ENCODE assay signal across 8 cellular contexts in genomic region chr11:70397983-70398833, GRCh38. TPM values are rescaled to one million over a fixed set of nuclear protein-coding genes. Genes with fewer than 3 reads are reported as not detected.
DNase-seq lines count a peak whose midpoint lies in the region; ATAC-seq, FAIRE-seq and TF ChIP-seq lines count a peak whose summit lies in the region.

Gene CTTN, plus strand, starts transcription at chr11:70398529. Its CDS starts 8,769 bp downstream, at chr11:70407298.

- no peaks in the 10 kb centered on the region for H3K9me3 Mint-ChIP-seq in activated CD4-positive, alpha-beta T cell treated with anti-CD3 and anti-CD28 coated beads for 36 hours (ENCODE audit: low read depth)

- no peaks in the 10 kb centered on the region for H3K9me3 ChIP-seq in keratinocyte (ENCODE audit: control insufficient read depth, low read depth, low read length)

- intact Hi-C loops in activated CD4-positive, alpha-beta T cell treated with anti-CD3 and anti-CD28 coated beads for 36 hours (cut with DNase I, micrococcal nuclease): loop anchor here (1.0 to 10.0 kb wide), 7 partner anchors 33 to 1389 kb away; partner anchors contain the start of genes FADD (in 1 of the 2), LTO1 (in 1 of the 2), NADSYN1 (in 1 of the 2) and PPFIA1 (in 1 of the 2)

- peaks cover 74% of the 10 kb centered on the region for H3K79me2 ChIP-seq in keratinocyte (ENCODE audit: control insufficient read depth, insufficient read depth, low read length)

- H3K4me3 Mint-ChIP-seq in activated CD4-positive, alpha-beta T cell treated with anti-CD3 and anti-CD28 coated beads for 36 hours: peak within 1 kb of the TSS; percentile 88

- peak within 1 kb of the TSS; percentile 97 for H3K9ac ChIP-seq in keratinocyte (ENCODE audit: control insufficient read depth, extremely low read depth, insufficient read depth, low read length)

- peaks cover 16% of the 10 kb centered on the region for H3K9me1 ChIP-seq in keratinocyte (ENCODE audit: control insufficient read depth, extremely low read depth, insufficient read depth, low read length)

- peaks cover 26% of the 10 kb centered on the region for H4K20me1 ChIP-seq in keratinocyte (ENCODE audit: control insufficient read depth, extremely low read depth, insufficient read depth, low read length)

- H3K4me2 ChIP-seq in keratinocyte (ENCODE audit: control insufficient read depth, extremely low read depth, insufficient read depth, low read depth, low read length): peak within 1 kb of the TSS; percentile 99

- peaks cover 6 to 10% of the 10 kb centered on the region in 2 experiments for H3K36me3 ChIP-seq in keratinocyte (ENCODE audit: control insufficient read depth in 2 of 2, extremely low read depth in 1 of 2, insufficient read depth in 2 of 2, low read length in 2 of 2)

- H2AFZ ChIP-seq in keratinocyte (ENCODE audit: control insufficient read depth, low read length): peak within 1 kb of the TSS; percentile 84

- FAIRE-seq in keratinocyte (lab: Jason Lieb, UNC): no peak

- peaks cover 25% of the 10 kb centered on the region for H3K4me1 ChIP-seq in keratinocyte (ENCODE audit: control insufficient read depth, extremely low read depth, insufficient read depth, low read length)

- dilution Hi-C loops in keratinocyte (cut with MboI; ENCODE audit: extremely low pct_ligation_motif_present, low sequenced_read_pairs): no loop called here

- peak within 1 kb of the TSS; percentile 89 for H3K27ac Mint-ChIP-seq in activated CD4-positive, alpha-beta T cell treated with anti-CD3 and anti-CD28 coated beads for 36 hours

- CTCF ChIA-PET in activated CD4-positive, alpha-beta T cell treated with anti-CD3 and anti-CD28 coated beads for 36 hours (lab: Charles Lee): no interaction called here

- peak; percentile 86 for DNase-seq in EL
- peak; percentile 72 for DNase-seq in NCI-H345 treated with DMSO at 0.1 percent for 48 hours (lab: John Stamatoyannopoulos, UW; ENCODE audit: unreplicated experiment)
- DNase-seq in activated CD4-positive, alpha-beta T cell treated with anti-CD3 and anti-CD28 coated beads for 36 hours: peak; percentile 84
- peak; percentile 93 for DNase-seq in cerebellum (ENCODE audit: low spot score)
- peak; percentile 54 for DNase-seq in keratinocyte (ENCODE audit: low read depth, low spot score)
- peak; percentile 62 to 69 for DNase-seq in stimulated activated CD4-positive, alpha-beta T cell treated with anti-CD3 and anti-CD28 coated beads, Interleukin-12 subunit alpha, Interleukin-12 subunit beta, amount 100 ng/mL, for 24 hours (ENCODE audit: low read depth in 2 of 2)

- peak within 1 kb of the TSS; percentile 60 to 97 (median 95) for H3K4me3 ChIP-seq in keratinocyte (ENCODE audit: control insufficient read depth in 2 of 3, extremely low read depth in 1 of 3, insufficient read depth in 2 of 3, low read depth in 1 of 3, low read length in 3 of 3)

- ATAC-seq in HG03097 (IDR thresholded peaks at IDR 0.05; ENCODE audit: low FRiP score, unreplicated experiment) (peak; percentile 45), GM18520 (IDR thresholded peaks at IDR 0.05; ENCODE audit: unreplicated experiment) (no peak)
- peak; percentile 71 for ATAC-seq in activated CD4-positive, alpha-beta T cell treated with anti-CD3 and anti-CD28 coated beads for 36 hours

- no peaks in the 10 kb centered on the region for H3K27me3 ChIP-seq in keratinocyte (ENCODE audit: control insufficient read depth, extremely low read depth, insufficient read depth, low read length)

- peaks cover 17% of the 10 kb centered on the region for H3K36me3 Mint-ChIP-seq in activated CD4-positive, alpha-beta T cell treated with anti-CD3 and anti-CD28 coated beads for 36 hours (ENCODE audit: low read depth)

- H3K27me3 Mint-ChIP-seq in activated CD4-positive, alpha-beta T cell treated with anti-CD3 and anti-CD28 coated beads for 36 hours: peaks cover 20% of the 10 kb centered on the region

- H3K4me1 Mint-ChIP-seq in activated CD4-positive, alpha-beta T cell treated with anti-CD3 and anti-CD28 coated beads for 36 hours: peaks cover 30% of the 10 kb centered on the region

- no peak for TF ChIP-seq CTCF in keratinocyte (optimal IDR thresholded peaks at IDR 0.05 in 1 of 3, IDR thresholded peaks at IDR 0.05 in 1 of 3, conservative IDR thresholded peaks at IDR 0.05 in 1 of 3; ENCODE audit: extremely low read depth in 1 of 3, insufficient read depth in 2 of 3, low read length in 3 of 3)

- peak within 1 kb of the TSS; percentile 98 for H3K27ac ChIP-seq in keratinocyte (ENCODE audit: control insufficient read depth, insufficient read depth, low read length)

- POLR2A ChIA-PET in activated CD4-positive, alpha-beta T cell treated with anti-CD3 and anti-CD28 coated beads for 36 hours (lab: Charles Lee): no interaction called here

RNA-seq across cellular contexts. Expression of gene CTTN, which starts in this region (rescaled TPM):
- 10 to 100 TPM; 40.9 to 41.1 TPM for total RNA-seq in activated CD4-positive, alpha-beta T cell treated with anti-CD3 and anti-CD28 coated beads for 36 hours
- total RNA-seq in cerebellum: 119 TPM
- 184 to 221 TPM (median 195 TPM) in 3 replicates for polyA plus RNA-seq in keratinocyte
- 508 TPM for polyA plus RNA-seq in keratinocyte (2011; ENCODE audit: low read depth)
- 131 and 183 TPM in 2 replicates for polyA plus RNA-seq in keratinocyte (2011; cell fraction: cytosol; rRNA removed)
- 780 and 817 TPM in 2 replicates for polyA plus RNA-seq in keratinocyte (2011; cell fraction: nucleus; rRNA removed)
- polyA plus RNA-seq in keratinocyte (2012; ENCODE audit: low replicate concordance): 230 and 284 TPM in 2 replicates
- polyA minus RNA-seq in keratinocyte: 209 to 373 TPM (median 276 TPM) in 3 replicates
- polyA minus RNA-seq in keratinocyte (2011; cell fraction: cytosol; rRNA and poly(A)+ RNA removed): 229 TPM
- polyA minus RNA-seq in keratinocyte (2011; cell fraction: nucleus; rRNA and poly(A)+ RNA removed): 205 and 311 TPM in 2 replicates
